Comparison of ENCODE assay signal across 15 cellular contexts in genomic region chr14:68402525-68403101, GRCh38.
A peak's percentile ranks its signal among the peaks of the same experiment; 100 is the strongest.
DNase-seq lines count a peak whose midpoint lies in the region; ATAC-seq and TF ChIP-seq lines count a peak whose summit lies in the region.
"Had no signal": no experiment of that assay in that cellular context is flagged by ENCODE, and none has a peak within 500 bp of the region (broad histone marks: within the 10 kb centered on the region; RNA-seq: fewer than 3 reads in every experiment).

No MANE protein-coding gene starts in this region.

- peak overlapping the region; percentile 81 for H3K14ac ChIP-seq in trophoblast cell (ENCODE audit: low read length)

- no CpG with 5 or more reads among the region's 7 CpGs for WGBS in trophoblast cell (ENCODE audit: extremely low coverage, insufficient coverage, insufficient read length)

- intact Hi-C loops in left ventricle myocardium inferior (cut with micrococcal nuclease) = no loop called here
- intact Hi-C loops in cardiac septum (cut with DNase I) = loop anchor here (5.0 kb wide), 1 partner anchor 395 kb away; no protein-coding TSS in a partner anchor

- H3K4ac ChIP-seq in trophoblast cell (ENCODE audit: low read depth, low read length) = peak overlapping the region; percentile 60

- no peaks in the 10 kb centered on the region for H3K9me3 Mint-ChIP-seq in activated T-helper 17 cell treated with anti-CD3 and anti-CD28 coated beads, Interleukin-2, amount 50 U/mL, for 72 hours
- H3K9me3 Mint-ChIP-seq: WTC11 had no signal

- H3K27ac ChIP-seq in left ventricle myocardium inferior (replicated peaks) = peak overlapping the region; percentile 37
- H3K27ac ChIP-seq in trophoblast cell (ENCODE audit: low read depth, low read length) = peak overlapping the region; percentile 82

- H3K79me2 ChIP-seq in trophoblast cell (ENCODE audit: control insufficient read depth, insufficient read depth, low read length, poor library complexity) = peaks cover 5% of the 10 kb centered on the region

- TF ChIP-seq CTCF in left ventricle myocardium inferior (IDR thresholded peaks at IDR 0.05; ENCODE audit: borderline replicate concordance) = no peak

- H2AFZ ChIP-seq in trophoblast cell (ENCODE audit: insufficient read depth, low read length, poor library complexity) = no peak overlapping the region

- H2BK5ac ChIP-seq in trophoblast cell (ENCODE audit: low read depth, low read length, poor library complexity) = peak overlapping the region; percentile 93

- no peaks in the 10 kb centered on the region for H3K36me3 ChIP-seq in left ventricle myocardium inferior
- no peaks in the 10 kb centered on the region for H3K36me3 ChIP-seq in trophoblast cell (ENCODE audit: control insufficient read depth in 1 of 2, insufficient read depth in 2 of 2, low read length in 2 of 2)
- H3K36me3 ChIP-seq: ovary, transverse colon had no signal

- H3K27me3 Mint-ChIP-seq in activated T-helper 17 cell treated with anti-CD3 and anti-CD28 coated beads, Interleukin-2, amount 50 U/mL, for 72 hours = no peaks in the 10 kb centered on the region

- H3K36me3 Mint-ChIP-seq in activated T-helper 17 cell treated with anti-CD3 and anti-CD28 coated beads, Interleukin-2, amount 50 U/mL, for 72 hours (ENCODE audit: low read depth) = no peaks in the 10 kb centered on the region
- H3K36me3 Mint-ChIP-seq: WTC11 had no signal

- H3K79me1 ChIP-seq in trophoblast cell (ENCODE audit: low read length) = peaks cover 36% of the 10 kb centered on the region

- peak overlapping the region; percentile 95 for H4K91ac ChIP-seq in trophoblast cell (ENCODE audit: low read depth, low read length)

- H3K4me1 ChIP-seq in left ventricle myocardium inferior (peaks cover 65% of the 10 kb centered on the region), trophoblast cell (ENCODE audit: control insufficient read depth in 1 of 2, insufficient read depth in 2 of 2, low read length in 2 of 2) (peaks cover 26 to 33% of the 10 kb centered on the region in 2 experiments)

- no peak overlapping the region for H3K4me2 ChIP-seq in trophoblast cell (ENCODE audit: low read length)

- H3K4me3 ChIP-seq in left ventricle myocardium inferior (no peak overlapping the region), trophoblast cell (ENCODE audit: low read depth, low read length) (no peak overlapping the region)
- H3K4me3 ChIP-seq: ovary, transverse colon had no signal

- H2AK5ac ChIP-seq in trophoblast cell (ENCODE audit: low read length) = peak overlapping the region; percentile 77

- no peak overlapping the region for H3K23ac ChIP-seq in trophoblast cell (ENCODE audit: low read length)

- H3K18ac ChIP-seq in trophoblast cell (ENCODE audit: low read length) = peak overlapping the region; percentile 70

- DNase-seq in left ventricle myocardium inferior = no peak
- DNase-seq in cardiac septum (ENCODE audit: low spot score) = no peak
- DNase-seq in trophoblast cell = peak; percentile 39 to 76
- no peak for DNase-seq in NK-92 treated with Interleukin-12 subunit alpha and Interleukin-12 subunit beta, amount 100 ng/mL, for 24 hours (lab: John Stamatoyannopoulos, UW)
- no peak for DNase-seq in activated CD4-positive, alpha-beta T cell treated with anti-CD3 and anti-CD28 coated beads, Interleukin-2, amount 50 U/mL, for 4 hours
- DNase-seq in NOMO-1 treated with DMSO at 0.1 percent for 48 hours (lab: John Stamatoyannopoulos, UW; ENCODE audit: unreplicated experiment) = no peak
- no peak for DNase-seq in activated effector memory CD4-positive, alpha-beta T cell treated with Interleukin-2 at 50 U/mL for 16 hours
- DNase-seq: ACHN, midbrain, NCI-H1105 treated with DMSO at 0.1 percent for 48 hours, NCI-H345, ovary, transverse colon had no signal

- peak overlapping the region; percentile 95 for H2BK120ac ChIP-seq in trophoblast cell (ENCODE audit: insufficient read depth, low read length, poor library complexity)

- H3K27ac Mint-ChIP-seq in activated T-helper 17 cell treated with anti-CD3 and anti-CD28 coated beads, Interleukin-2, amount 50 U/mL, for 72 hours = peak overlapping the region; percentile 96
- H3K27ac Mint-ChIP-seq: WTC11 had no signal

- H4K12ac ChIP-seq in trophoblast cell (ENCODE audit: low read depth, low read length) = no peak overlapping the region

- H4K8ac ChIP-seq in trophoblast cell (ENCODE audit: low read depth, low read length) = peak overlapping the region; percentile 87

- H3K27me3 ChIP-seq in left ventricle myocardium inferior (ENCODE audit: low read depth) = no peaks in the 10 kb centered on the region
- no peaks in the 10 kb centered on the region for H3K27me3 ChIP-seq in trophoblast cell (ENCODE audit: insufficient read depth, low read length)
- H3K27me3 ChIP-seq: ovary, transverse colon had no signal

- H3K4me3 Mint-ChIP-seq in activated T-helper 17 cell treated with anti-CD3 and anti-CD28 coated beads, Interleukin-2, amount 50 U/mL, for 72 hours = peak overlapping the region; percentile 75
- H3K4me3 Mint-ChIP-seq: WTC11 had no signal

- H3K9ac ChIP-seq in trophoblast cell (ENCODE audit: low read length) = no peak overlapping the region

- peaks cover 19% of the 10 kb centered on the region for H3K4me1 Mint-ChIP-seq in activated T-helper 17 cell treated with anti-CD3 and anti-CD28 coated beads, Interleukin-2, amount 50 U/mL, for 72 hours

- ATAC-seq in activated T-helper 17 cell treated with anti-CD3 and anti-CD28 coated beads, Interleukin-2, amount 50 U/mL, for 72 hours (replicated peaks) = no peak
- ATAC-seq: WTC11 had no signal

- H2BK12ac ChIP-seq in trophoblast cell (ENCODE audit: low read length) = peak overlapping the region; percentile 95

- H3K9me3 ChIP-seq in left ventricle myocardium inferior (replicated peaks) = no peaks in the 10 kb centered on the region
- H3K9me3 ChIP-seq in trophoblast cell (ENCODE audit: insufficient read depth, low read depth, low read length) = no peaks in the 10 kb centered on the region
- H3K9me3 ChIP-seq: ovary, transverse colon had no signal

Comparison
In these comparisons a context has a peak if more than half of its experiments do, and no peak if none do; other contexts are left out.
1. DNase-seq: peak in trophoblast cell (2 of 2); none in left ventricle myocardium inferior (single experiment), cardiac septum (single experiment), NK-92 treated with Interleukin-12 subunit alpha and Interleukin-12 subunit beta, amount 100 ng/mL, for 24 hours (single experiment), activated CD4-positive, alpha-beta T cell treated with anti-CD3 and anti-CD28 coated beads, Interleukin-2, amount 50 U/mL, for 4 hours (0 of 2), NOMO-1 treated with DMSO at 0.1 percent for 48 hours (single experiment) and activated effector memory CD4-positive, alpha-beta T cell treated with Interleukin-2 at 50 U/mL for 16 hours (single experiment).